2 cellular contexts compared by ENCODE assay signal in the genomic region with DNA sequence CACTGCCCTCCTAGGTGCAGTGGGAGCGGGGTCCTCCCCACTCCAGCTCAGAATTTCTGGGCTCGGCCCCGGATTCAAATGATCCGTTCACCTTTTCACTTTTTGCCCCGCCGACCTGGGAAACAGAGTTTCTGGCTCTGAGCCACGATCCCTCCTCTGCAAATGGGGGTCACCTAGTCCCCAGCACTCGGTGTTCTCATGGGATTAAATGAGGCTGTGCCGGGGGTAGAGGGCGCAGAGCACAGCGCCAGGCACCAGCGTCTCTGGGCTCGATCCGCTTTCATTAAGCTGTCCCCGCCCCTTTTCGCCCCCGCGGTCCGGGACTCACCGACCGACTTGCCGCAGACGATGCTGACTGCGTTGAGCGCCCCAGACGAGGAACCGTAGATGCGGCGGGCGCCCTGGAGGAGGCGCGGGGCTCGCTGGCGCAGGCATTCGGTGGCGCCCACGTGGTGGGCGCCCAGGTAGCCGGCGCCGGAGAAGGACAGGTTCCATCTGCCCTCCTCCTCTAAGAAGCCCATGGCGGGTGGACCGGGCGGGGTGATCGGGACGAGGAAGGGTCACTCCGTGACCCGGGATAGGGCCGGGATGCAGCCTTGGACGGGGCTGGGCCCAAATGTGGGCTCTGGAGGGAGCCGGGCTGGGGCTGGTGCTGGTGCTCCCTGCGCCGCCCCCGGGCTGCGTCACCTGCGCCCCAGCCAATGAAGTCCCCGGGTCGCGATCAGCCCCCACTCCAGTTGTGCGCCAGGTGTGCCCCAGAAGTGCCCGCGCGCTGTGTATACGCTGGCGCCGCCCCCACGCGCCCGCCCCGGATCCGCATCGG.
A peak's percentile ranks its signal among the peaks of the same experiment; 100 is the strongest.
TF ChIP-seq lines count a peak whose summit lies in the region.

A gene with protein sequence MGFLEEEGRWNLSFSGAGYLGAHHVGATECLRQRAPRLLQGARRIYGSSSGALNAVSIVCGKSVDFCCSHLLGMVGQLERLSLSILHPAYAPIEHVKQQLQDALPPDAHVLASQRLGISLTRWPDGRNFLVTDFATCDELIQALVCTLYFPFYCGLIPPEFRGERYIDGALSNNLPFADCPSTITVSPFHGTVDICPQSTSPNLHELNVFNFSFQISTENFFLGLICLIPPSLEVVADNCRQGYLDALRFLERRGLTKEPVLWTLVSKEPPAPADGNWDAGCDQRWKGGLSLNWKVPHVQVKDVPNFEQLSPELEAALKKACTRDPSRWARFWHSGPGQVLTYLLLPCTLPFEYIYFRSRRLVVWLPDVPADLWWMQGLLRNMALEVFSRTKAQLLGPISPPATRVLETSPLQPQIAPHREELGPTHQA (minus strand): TSS at position 654 of the 823 bp plus-strand sequence. CDS start 133 bp downstream, at position 521.

TF ChIP-seq in K562, 482 proteins besides CTCF, POLR2A, EP300 and RAD21 (continued from another document):
- TF ChIP-seq ZFP36 (IDR thresholded peaks at IDR 0.05; ENCODE audit: low read depth, low read length, partially characterized antibody) (peak; percentile 16), DACH1 (IDR thresholded peaks at IDR 0.05; ENCODE audit: partially characterized antibody) (no peak)

TF ChIP-seq in neural cell, 6 proteins besides CTCF, POLR2A, EP300 and RAD21 (continued from another document):
- no peak for TF ChIP-seq EZH2 (IDR thresholded peaks at IDR 0.05; ENCODE audit: borderline replicate concordance, insufficient read depth, low read length, poor library complexity, severe bottlenecking)
- TF ChIP-seq, protein P1, sequence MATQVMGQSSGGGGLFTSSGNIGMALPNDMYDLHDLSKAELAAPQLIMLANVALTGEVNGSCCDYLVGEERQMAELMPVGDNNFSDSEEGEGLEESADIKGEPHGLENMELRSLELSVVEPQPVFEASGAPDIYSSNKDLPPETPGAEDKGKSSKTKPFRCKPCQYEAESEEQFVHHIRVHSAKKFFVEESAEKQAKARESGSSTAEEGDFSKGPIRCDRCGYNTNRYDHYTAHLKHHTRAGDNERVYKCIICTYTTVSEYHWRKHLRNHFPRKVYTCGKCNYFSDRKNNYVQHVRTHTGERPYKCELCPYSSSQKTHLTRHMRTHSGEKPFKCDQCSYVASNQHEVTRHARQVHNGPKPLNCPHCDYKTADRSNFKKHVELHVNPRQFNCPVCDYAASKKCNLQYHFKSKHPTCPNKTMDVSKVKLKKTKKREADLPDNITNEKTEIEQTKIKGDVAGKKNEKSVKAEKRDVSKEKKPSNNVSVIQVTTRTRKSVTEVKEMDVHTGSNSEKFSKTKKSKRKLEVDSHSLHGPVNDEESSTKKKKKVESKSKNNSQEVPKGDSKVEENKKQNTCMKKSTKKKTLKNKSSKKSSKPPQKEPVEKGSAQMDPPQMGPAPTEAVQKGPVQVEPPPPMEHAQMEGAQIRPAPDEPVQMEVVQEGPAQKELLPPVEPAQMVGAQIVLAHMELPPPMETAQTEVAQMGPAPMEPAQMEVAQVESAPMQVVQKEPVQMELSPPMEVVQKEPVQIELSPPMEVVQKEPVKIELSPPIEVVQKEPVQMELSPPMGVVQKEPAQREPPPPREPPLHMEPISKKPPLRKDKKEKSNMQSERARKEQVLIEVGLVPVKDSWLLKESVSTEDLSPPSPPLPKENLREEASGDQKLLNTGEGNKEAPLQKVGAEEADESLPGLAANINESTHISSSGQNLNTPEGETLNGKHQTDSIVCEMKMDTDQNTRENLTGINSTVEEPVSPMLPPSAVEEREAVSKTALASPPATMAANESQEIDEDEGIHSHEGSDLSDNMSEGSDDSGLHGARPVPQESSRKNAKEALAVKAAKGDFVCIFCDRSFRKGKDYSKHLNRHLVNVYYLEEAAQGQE (IDR thresholded peaks at IDR 0.05; ENCODE audit: borderline replicate concordance), result no peak
- TF ChIP-seq POLR2AphosphoS5 (IDR thresholded peaks at IDR 0.05), result no peak
- no peak for TF ChIP-seq MXI1 (conservative IDR thresholded peaks at IDR 0.05; ENCODE audit: poor library complexity, severe bottlenecking)
